Comparison of ENCODE assay signal across 1 cellular context in the genomic region with DNA sequence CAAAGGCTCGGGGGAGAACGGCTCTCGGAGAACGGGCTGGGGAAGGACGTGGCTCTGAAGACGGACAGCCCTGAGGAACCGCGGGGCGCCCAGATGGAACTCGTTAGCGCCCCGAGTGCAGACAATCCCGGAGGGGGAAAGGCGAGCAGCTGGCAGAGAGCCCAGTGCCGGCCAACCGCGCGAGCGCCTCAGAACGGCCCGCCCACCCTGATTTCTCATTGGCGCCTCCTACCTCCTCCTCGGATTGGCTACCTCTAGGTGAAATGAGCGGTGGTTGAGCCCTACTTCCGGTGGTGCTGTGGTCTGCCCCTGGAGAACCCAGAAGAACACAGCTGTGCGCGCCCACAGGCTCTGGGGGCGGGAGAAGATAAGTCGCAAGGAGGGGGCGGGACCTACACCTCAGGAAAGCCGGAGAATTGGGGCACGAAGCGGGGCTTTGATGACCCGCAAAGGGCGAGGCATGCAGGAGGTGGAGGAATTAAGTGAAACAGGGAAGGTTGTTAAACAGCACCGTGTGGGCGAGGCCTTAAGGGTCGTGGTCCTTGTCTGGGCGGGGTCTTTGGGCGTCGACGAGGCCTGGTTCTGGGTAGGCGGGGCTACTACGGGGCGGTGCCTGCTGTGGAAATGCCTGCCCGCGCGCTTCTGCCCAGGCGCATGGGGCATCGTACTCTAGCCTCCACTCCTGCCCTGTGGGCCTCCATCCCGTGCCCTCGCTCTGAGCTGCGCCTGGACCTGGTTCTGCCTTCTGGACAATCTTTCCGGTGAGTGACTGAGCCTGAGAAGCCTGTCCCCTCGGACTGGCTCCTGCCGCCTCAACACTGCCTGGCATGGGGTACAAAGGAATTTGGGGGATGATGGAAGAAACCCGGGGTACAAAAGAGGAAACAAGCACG.
A peak's percentile ranks its signal among the peaks of the same experiment; 100 is the strongest.
TF ChIP-seq lines count a peak whose summit lies in the region.

A gene (plus strand): TSS at position 290 of the 893 bp plus-strand sequence. CDS start 335 bp downstream, at position 625.

TF ChIP-seq in HEK293, 187 proteins besides CTCF, POLR2A, EP300 and RAD21 (continued from another document):
- TF ChIP-seq, protein P1, sequence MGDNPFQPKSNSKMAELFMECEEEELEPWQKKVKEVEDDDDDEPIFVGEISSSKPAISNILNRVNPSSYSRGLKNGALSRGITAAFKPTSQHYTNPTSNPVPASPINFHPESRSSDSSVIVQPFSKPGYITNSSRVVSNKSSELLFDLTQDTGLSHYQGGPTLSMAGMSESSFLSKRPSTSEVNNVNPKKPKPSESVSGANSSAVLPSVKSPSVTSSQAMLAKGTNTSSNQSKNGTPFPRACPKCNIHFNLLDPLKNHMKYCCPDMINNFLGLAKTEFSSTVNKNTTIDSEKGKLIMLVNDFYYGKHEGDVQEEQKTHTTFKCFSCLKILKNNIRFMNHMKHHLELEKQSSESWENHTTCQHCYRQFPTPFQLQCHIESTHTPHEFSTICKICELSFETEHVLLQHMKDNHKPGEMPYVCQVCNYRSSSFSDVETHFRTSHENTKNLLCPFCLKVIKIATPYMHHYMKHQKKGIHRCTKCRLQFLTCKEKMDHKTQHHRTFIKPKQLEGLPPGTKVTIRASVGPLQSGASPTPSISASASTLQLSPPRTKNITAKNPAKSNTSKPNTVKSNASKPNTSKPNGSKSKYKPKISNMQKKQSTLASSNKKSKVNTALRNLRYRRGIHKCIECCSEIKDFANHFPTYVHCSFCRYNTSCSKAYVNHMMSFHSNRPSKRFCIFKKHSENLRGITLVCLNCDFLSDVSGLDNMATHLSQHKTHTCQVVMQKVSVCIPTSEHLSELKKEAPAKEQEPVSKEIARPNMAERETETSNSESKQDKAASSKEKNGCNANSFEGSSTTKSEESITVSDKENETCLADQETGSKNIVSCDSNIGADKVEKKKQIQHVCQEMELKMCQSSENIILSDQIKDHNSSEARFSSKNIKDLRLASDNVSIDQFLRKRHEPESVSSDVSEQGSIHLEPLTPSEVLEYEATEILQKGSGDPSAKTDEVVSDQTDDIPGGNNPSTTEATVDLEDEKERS (tag by site-specific recombination; IDR thresholded peaks at IDR 0.05) = no peak
- TF ChIP-seq ZNF433 (tag by site-specific recombination; IDR thresholded peaks at IDR 0.05; ENCODE audit: low read depth) (no peak), GLI4 (tag by site-specific recombination; IDR thresholded peaks at IDR 0.05) (no peak), ZNF585B (tag by site-specific recombination; IDR thresholded peaks at IDR 0.05) (no peak), ZNF555 (tag by site-specific recombination; conservative IDR thresholded peaks at IDR 0.05) (no peak), ZNF768 (tag by site-specific recombination; IDR thresholded peaks at IDR 0.05) (no peak), ZNF629 (tag by site-specific recombination; IDR thresholded peaks at IDR 0.05) (peak; percentile 71), ZNF24 (tag by site-specific recombination; IDR thresholded peaks at IDR 0.05) (peak; percentile 42; the same call in 1 of the 2 replicates), ZNF791 (tag by site-specific recombination; IDR thresholded peaks at IDR 0.05) (no peak), ZNF707 (tag by site-specific recombination; IDR thresholded peaks at IDR 0.05) (no peak), TCF7L2 (IDR thresholded peaks at IDR 0.05; ENCODE audit: borderline replicate concordance, low read depth, low read length) (no peak; the same call in 1 of the 2 replicates), ZNF146 (tag by site-specific recombination; IDR thresholded peaks at IDR 0.05) (no peak), ZBTB8A (tag by site-specific recombination; IDR thresholded peaks at IDR 0.05) (peak; percentile 96), ZXDB (tag by site-specific recombination; IDR thresholded peaks at IDR 0.05) (peak; percentile 100), HOXA7 (CRISPR knock-in tag; IDR thresholded peaks at IDR 0.05; ENCODE audit: borderline replicate concordance) (no peak), ZNF16 (tag by site-specific recombination; IDR thresholded peaks at IDR 0.05; ENCODE audit: low read depth) (no peak)
- TF ChIP-seq, protein P2, sequence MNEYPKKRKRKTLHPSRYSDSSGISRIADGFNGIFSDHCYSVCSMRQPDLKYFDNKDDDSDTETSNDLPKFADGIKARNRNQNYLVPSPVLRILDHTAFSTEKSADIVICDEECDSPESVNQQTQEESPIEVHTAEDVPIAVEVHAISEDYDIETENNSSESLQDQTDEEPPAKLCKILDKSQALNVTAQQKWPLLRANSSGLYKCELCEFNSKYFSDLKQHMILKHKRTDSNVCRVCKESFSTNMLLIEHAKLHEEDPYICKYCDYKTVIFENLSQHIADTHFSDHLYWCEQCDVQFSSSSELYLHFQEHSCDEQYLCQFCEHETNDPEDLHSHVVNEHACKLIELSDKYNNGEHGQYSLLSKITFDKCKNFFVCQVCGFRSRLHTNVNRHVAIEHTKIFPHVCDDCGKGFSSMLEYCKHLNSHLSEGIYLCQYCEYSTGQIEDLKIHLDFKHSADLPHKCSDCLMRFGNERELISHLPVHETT (tag by site-specific recombination; IDR thresholded peaks at IDR 0.05) = no peak
- TF ChIP-seq, protein P3, sequence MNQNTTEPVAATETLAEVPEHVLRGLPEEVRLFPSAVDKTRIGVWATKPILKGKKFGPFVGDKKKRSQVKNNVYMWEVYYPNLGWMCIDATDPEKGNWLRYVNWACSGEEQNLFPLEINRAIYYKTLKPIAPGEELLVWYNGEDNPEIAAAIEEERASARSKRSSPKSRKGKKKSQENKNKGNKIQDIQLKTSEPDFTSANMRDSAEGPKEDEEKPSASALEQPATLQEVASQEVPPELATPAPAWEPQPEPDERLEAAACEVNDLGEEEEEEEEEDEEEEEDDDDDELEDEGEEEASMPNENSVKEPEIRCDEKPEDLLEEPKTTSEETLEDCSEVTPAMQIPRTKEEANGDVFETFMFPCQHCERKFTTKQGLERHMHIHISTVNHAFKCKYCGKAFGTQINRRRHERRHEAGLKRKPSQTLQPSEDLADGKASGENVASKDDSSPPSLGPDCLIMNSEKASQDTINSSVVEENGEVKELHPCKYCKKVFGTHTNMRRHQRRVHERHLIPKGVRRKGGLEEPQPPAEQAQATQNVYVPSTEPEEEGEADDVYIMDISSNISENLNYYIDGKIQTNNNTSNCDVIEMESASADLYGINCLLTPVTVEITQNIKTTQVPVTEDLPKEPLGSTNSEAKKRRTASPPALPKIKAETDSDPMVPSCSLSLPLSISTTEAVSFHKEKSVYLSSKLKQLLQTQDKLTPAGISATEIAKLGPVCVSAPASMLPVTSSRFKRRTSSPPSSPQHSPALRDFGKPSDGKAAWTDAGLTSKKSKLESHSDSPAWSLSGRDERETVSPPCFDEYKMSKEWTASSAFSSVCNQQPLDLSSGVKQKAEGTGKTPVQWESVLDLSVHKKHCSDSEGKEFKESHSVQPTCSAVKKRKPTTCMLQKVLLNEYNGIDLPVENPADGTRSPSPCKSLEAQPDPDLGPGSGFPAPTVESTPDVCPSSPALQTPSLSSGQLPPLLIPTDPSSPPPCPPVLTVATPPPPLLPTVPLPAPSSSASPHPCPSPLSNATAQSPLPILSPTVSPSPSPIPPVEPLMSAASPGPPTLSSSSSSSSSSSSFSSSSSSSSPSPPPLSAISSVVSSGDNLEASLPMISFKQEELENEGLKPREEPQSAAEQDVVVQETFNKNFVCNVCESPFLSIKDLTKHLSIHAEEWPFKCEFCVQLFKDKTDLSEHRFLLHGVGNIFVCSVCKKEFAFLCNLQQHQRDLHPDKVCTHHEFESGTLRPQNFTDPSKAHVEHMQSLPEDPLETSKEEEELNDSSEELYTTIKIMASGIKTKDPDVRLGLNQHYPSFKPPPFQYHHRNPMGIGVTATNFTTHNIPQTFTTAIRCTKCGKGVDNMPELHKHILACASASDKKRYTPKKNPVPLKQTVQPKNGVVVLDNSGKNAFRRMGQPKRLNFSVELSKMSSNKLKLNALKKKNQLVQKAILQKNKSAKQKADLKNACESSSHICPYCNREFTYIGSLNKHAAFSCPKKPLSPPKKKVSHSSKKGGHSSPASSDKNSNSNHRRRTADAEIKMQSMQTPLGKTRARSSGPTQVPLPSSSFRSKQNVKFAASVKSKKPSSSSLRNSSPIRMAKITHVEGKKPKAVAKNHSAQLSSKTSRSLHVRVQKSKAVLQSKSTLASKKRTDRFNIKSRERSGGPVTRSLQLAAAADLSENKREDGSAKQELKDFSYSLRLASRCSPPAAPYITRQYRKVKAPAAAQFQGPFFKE (tag by site-specific recombination; IDR thresholded peaks at IDR 0.05; ENCODE audit: borderline replicate concordance) = no peak
- TF ChIP-seq, protein P4, sequence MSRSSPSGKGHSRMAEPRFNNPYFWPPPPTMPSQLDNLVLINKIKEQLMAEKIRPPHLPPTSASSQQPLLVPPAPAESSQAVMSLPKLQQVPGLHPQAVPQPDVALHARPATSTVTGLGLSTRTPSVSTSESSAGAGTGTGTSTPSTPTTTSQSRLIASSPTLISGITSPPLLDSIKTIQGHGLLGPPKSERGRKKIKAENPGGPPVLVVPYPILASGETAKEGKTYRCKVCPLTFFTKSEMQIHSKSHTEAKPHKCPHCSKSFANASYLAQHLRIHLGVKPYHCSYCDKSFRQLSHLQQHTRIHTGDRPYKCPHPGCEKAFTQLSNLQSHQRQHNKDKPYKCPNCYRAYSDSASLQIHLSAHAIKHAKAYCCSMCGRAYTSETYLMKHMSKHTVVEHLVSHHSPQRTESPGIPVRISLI (tag by site-specific recombination; IDR thresholded peaks at IDR 0.05) = no peak
- TF ChIP-seq, protein P5, sequence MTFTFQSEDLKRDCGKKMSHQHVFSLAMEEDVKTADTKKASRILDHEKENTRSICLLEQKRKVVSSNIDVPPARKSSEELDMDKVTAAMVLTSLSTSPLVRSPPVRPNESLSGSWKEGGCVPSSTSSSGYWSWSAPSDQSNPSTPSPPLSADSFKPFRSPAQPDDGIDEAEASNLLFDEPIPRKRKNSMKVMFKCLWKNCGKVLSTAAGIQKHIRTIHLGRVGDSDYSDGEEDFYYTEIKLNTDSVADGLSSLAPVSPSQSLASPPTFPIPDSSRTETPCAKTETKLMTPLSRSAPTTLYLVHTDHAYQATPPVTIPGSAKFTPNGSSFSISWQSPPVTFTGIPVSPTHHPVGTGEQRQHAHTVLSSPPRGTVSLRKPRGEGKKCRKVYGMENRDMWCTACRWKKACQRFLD (tag by site-specific recombination; IDR thresholded peaks at IDR 0.05) = no peak
- TF ChIP-seq, protein P6, sequence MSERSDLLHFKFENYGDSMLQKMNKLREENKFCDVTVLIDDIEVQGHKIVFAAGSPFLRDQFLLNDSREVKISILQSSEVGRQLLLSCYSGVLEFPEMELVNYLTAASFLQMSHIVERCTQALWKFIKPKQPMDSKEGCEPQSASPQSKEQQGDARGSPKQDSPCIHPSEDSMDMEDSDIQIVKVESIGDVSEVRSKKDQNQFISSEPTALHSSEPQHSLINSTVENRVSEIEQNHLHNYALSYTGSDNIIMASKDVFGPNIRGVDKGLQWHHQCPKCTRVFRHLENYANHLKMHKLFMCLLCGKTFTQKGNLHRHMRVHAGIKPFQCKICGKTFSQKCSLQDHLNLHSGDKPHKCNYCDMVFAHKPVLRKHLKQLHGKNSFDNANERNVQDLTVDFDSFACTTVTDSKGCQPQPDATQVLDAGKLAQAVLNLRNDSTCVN (tag by site-specific recombination; optimal IDR thresholded peaks at IDR 0.05) = peak; percentile 85
